Comparison of ENCODE assay signal across 15 cellular contexts in the genomic region with DNA sequence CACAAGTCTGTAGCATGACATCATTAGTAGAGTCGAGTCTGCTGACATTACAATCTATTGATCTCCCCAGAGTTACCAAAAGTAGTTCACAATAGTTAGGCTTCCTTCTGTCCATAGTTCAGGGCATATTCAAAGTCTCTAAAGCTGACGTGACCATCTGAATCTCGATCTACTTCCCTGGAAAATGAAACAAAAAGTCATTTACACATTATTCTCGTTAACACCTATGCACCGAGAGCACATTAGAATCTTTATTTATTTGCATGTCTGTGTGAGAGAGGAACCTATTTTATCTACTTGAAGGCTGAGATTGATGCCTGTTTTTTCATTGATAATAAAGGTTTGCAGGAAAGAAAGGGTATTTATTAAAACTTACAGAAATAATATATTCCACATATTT.
DNase-seq lines count a peak whose midpoint lies in the region; ATAC-seq, FAIRE-seq and TF ChIP-seq lines count a peak whose summit lies in the region.
"Had no signal": no experiment of that assay in that cellular context is flagged by ENCODE, and none has a peak within 500 bp of the region (broad histone marks: within the 10 kb centered on the region; RNA-seq: fewer than 3 reads in every experiment).

No MANE protein-coding gene starts in this region.

- H3K79me2 ChIP-seq in GM12878 (ENCODE audit: control insufficient read depth, insufficient read depth, low read length) (no peaks in the 10 kb centered on the region), OCI-LY7 (ENCODE audit: insufficient read depth, low read depth, low read length) (no peaks in the 10 kb centered on the region)

- POLR2A ChIA-PET in GM12878 (lab: Charles Lee): no interaction called here
- POLR2A ChIA-PET in OCI-LY7 (lab: Charles Lee): no interaction called here

- no peak for TF ChIP-seq RAD21 in GM12878 (IDR thresholded peaks at IDR 0.05; ENCODE audit: insufficient read depth, low read depth, low read length)

- no peaks in the 10 kb centered on the region for H3K4me1 ChIP-seq in GM12878 (ENCODE audit: control insufficient read depth, insufficient read depth, low read length)
- no peaks in the 10 kb centered on the region for H3K4me1 ChIP-seq in OCI-LY7 (ENCODE audit: insufficient read depth, low read length, poor library complexity, severe bottlenecking)

- RAD21 ChIA-PET in GM12878 (lab: Charles Lee; ENCODE audit: unreplicated experiment): no interaction called here

- no peaks in the 10 kb centered on the region for H3K9me2 ChIP-seq in OCI-LY7 (ENCODE audit: insufficient read depth, low read length)

- no peak overlapping the region for H2AFZ ChIP-seq in GM12878 (ENCODE audit: control insufficient read depth, low read depth, low read length)
- H2AFZ ChIP-seq in OCI-LY7 (ENCODE audit: low read length): no peak overlapping the region

- H3K9ac ChIP-seq in GM12878 (ENCODE audit: control insufficient read depth, insufficient read depth, low read length): no peak overlapping the region
- H3K9ac ChIP-seq: BLaER1 treated with 17β-estradiol and CSF1 and Interleukin-3, amounts not matched to agents 10 nM and 100 nM had no signal

- CTCF ChIA-PET in GM12878 (lab: Yijun Ruan, JAX): no interaction called here
- CTCF ChIA-PET in OCI-LY7 (lab: Charles Lee; ENCODE audit: unreplicated experiment): no interaction called here

- H3K4me3 ChIP-seq in GM12878: no peak overlapping the region
- no peak overlapping the region for H3K4me3 ChIP-seq in OCI-LY7 (ENCODE audit: low read depth, low read length, poor library complexity, severe bottlenecking)
- H3K4me3 ChIP-seq: BLaER1 treated with 17β-estradiol and CSF1 and Interleukin-3, amounts not matched to agents 10 nM and 100 nM had no signal

- intact Hi-C loops in GM12878 (cut with micrococcal nuclease; ENCODE audit: unreplicated experiment) (no loop called here), OCI-LY7 (cut with micrococcal nuclease; ENCODE audit: unreplicated experiment) (no loop called here)

- no peak for TF ChIP-seq POLR2A in GM12878 (IDR thresholded peaks at IDR 0.05; ENCODE audit: low read depth, low read length)

- H3K9me3 ChIP-seq in GM12878 (replicated peaks; ENCODE audit: control insufficient read depth, insufficient read depth, low read length): no peaks in the 10 kb centered on the region
- no peaks in the 10 kb centered on the region for H3K9me3 ChIP-seq in OCI-LY7 (ENCODE audit: low read length)

- no peaks in the 10 kb centered on the region for H4K20me1 ChIP-seq in GM12878 (ENCODE audit: control insufficient read depth, insufficient read depth)
- no peaks in the 10 kb centered on the region for H4K20me1 ChIP-seq in OCI-LY7 (ENCODE audit: insufficient read depth, low read length)
- H4K20me1 ChIP-seq: BLaER1 treated with 17β-estradiol and CSF1 and Interleukin-3, amounts not matched to agents 10 nM and 100 nM had no signal

- 30% methylated on average over 5 of the region's 5 CpGs for WGBS in GM12878 (ENCODE audit: insufficient coverage, insufficient replicate concordance, low lambda C conversion rate, missing lambda C conversion rate)

- peak; percentile 18 for DNase-seq in GM20000 (ENCODE audit: low spot score)
- no peak for DNase-seq in GM12878 (ENCODE audit: low read depth, low spot score)
- no peak for DNase-seq in Kasumi-1 (lab: John Stamatoyannopoulos, UW)
- DNase-seq in OCI-LY7 (ENCODE audit: low spot score): no peak
- DNase-seq: AML-193; CD4-positive, CD25-positive, alpha-beta regulatory T cell; DMS53; GF-D8 had no signal

- no peak for TF ChIP-seq EP300 in GM12878 (IDR thresholded peaks at IDR 0.05; ENCODE audit: borderline replicate concordance in 1 of 2, control insufficient read depth in 1 of 2, low read depth in 2 of 2, low read length in 2 of 2)

- H3K27me3 ChIP-seq in GM12878 (replicated peaks in 1 of 2; ENCODE audit: control insufficient read depth in 2 of 2, insufficient read depth in 2 of 2, low read length in 1 of 2): no peaks in the 10 kb centered on the region
- H3K27me3 ChIP-seq: BLaER1 treated with 17β-estradiol and CSF1 and Interleukin-3, amounts not matched to agents 10 nM and 100 nM had no signal

- no peak overlapping the region for H3K4me2 ChIP-seq in GM12878 (ENCODE audit: control insufficient read depth, insufficient read depth)
- no peak overlapping the region for H3K4me2 ChIP-seq in OCI-LY7 (ENCODE audit: low read length)
- H3K4me2 ChIP-seq: BLaER1 treated with 17β-estradiol and CSF1 and Interleukin-3, amounts not matched to agents 10 nM and 100 nM had no signal

- BruUV-seq in GM12878 (replicated peaks; lab: Mats Ljungman, UMichigan) (no TSS peak), OCI-LY7 (replicated peaks; lab: Mats Ljungman, UMichigan) (no TSS peak)

- FAIRE-seq in GM12878 (lab: Jason Lieb, UNC): no peak
- FAIRE-seq: H1, HTR-8/SVneo had no signal

- no peak overlapping the region for H3K27ac ChIP-seq in GM12878 (ENCODE audit: control insufficient read depth, insufficient read depth)
- H3K27ac ChIP-seq in OCI-LY7 (ENCODE audit: low read depth, low read length, poor library complexity, severe bottlenecking): no peak overlapping the region
- H3K27ac ChIP-seq: BLaER1 treated with 17β-estradiol and CSF1 and Interleukin-3, amounts not matched to agents 10 nM and 100 nM had no signal

- H3K36me3 ChIP-seq in GM12878 (ENCODE audit: control insufficient read depth in 2 of 2, insufficient read depth in 2 of 2, low read length in 1 of 2) (no peaks in the 10 kb centered on the region), OCI-LY7 (ENCODE audit: insufficient read depth, low read length) (no peaks in the 10 kb centered on the region)
- H3K36me3 ChIP-seq: BLaER1 treated with 17β-estradiol and CSF1 and Interleukin-3, amounts not matched to agents 10 nM and 100 nM had no signal

- ATAC-seq in GM18867 (IDR thresholded peaks at IDR 0.05; ENCODE audit: unreplicated experiment) (peak; percentile 92), HG02798 (IDR thresholded peaks at IDR 0.05; ENCODE audit: poor library complexity, unreplicated experiment) (peak; percentile 57), GM12878 (peak; percentile 41), GM21737 (IDR thresholded peaks at IDR 0.05; ENCODE audit: unreplicated experiment) (no peak)
- ATAC-seq: HCT116 had no signal

- in situ Hi-C loops in GM12878 (cut with MboI): no loop called here

- no peak for TF ChIP-seq CTCF in GM20000 (IDR thresholded peaks at IDR 0.05; ENCODE audit: extremely low read depth, missing control alignments)
- no peak for TF ChIP-seq CTCF in GM12878 (IDR thresholded peaks at IDR 0.05 in 2 of 3, conservative IDR thresholded peaks at IDR 0.05 in 1 of 3; ENCODE audit: control insufficient read depth in 2 of 3, extremely low read depth in 1 of 3, insufficient read depth in 1 of 3, low read depth in 3 of 3, low read length in 3 of 3)
- no peak for TF ChIP-seq CTCF in OCI-LY7 (conservative IDR thresholded peaks at IDR 0.05; ENCODE audit: low read length)

- SMC1A ChIA-PET in GM12878 (lab: Charles Lee; ENCODE audit: uncharacterized antibody, unreplicated experiment): no interaction called here

TF ChIP-seq in GM12878, 131 proteins besides CTCF, POLR2A, EP300 and RAD21:
- TF ChIP-seq SP1 (IDR thresholded peaks at IDR 0.05; ENCODE audit: low read depth, low read length): no peak
- no peak for TF ChIP-seq RELB (IDR thresholded peaks at IDR 0.05; ENCODE audit: low read depth)
- TF ChIP-seq PAX8 (IDR thresholded peaks at IDR 0.05): no peak
- TF ChIP-seq E2F4 (IDR thresholded peaks at IDR 0.05; ENCODE audit: low read depth, low read length): no peak
- no peak for TF ChIP-seq SREBF1 (IDR thresholded peaks at IDR 0.05; ENCODE audit: low read length)
- TF ChIP-seq MYB (IDR thresholded peaks at IDR 0.05; ENCODE audit: borderline replicate concordance, low read depth, low read length): no peak
- TF ChIP-seq, protein P1, sequence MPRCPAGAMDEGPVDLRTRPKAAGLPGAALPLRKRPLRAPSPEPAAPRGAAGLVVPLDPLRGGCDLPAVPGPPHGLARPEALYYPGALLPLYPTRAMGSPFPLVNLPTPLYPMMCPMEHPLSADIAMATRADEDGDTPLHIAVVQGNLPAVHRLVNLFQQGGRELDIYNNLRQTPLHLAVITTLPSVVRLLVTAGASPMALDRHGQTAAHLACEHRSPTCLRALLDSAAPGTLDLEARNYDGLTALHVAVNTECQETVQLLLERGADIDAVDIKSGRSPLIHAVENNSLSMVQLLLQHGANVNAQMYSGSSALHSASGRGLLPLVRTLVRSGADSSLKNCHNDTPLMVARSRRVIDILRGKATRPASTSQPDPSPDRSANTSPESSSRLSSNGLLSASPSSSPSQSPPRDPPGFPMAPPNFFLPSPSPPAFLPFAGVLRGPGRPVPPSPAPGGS (IDR thresholded peaks at IDR 0.05; ENCODE audit: borderline replicate concordance, insufficient read depth, low read depth, low read length, poor library complexity, severe bottlenecking): no peak
- TF ChIP-seq MTA2 (IDR thresholded peaks at IDR 0.05; ENCODE audit: low read depth): no peak
